ENCODE assay signal across 13 cellular contexts in genomic region chr1:246008256-246008901, GRCh38.
DNase-seq lines count a peak whose midpoint lies in the region; ATAC-seq lines count a peak whose summit lies in the region.
"Had no signal": no experiment of that assay in that cellular context is flagged by ENCODE, and none has a peak within 500 bp of the region (broad histone marks: within the 10 kb centered on the region; RNA-seq: fewer than 3 reads in every experiment).

No MANE protein-coding gene starts in this region.

- no peaks in the 10 kb centered on the region for H3K27me3 Mint-ChIP-seq in activated CD8-positive, alpha-beta T cell treated with anti-CD3 and anti-CD28 coated beads, Interleukin-2, amount 10 ng/mL, durations not matched to agents 7 days and 5 days (ENCODE audit: low read depth)
- H3K27me3 Mint-ChIP-seq: activated B cell treated with CpG ODN at 0.5 μM for 24 hours had no signal

- CTCF ChIA-PET in activated CD8-positive, alpha-beta T cell treated with anti-CD3 and anti-CD28 coated beads, Interleukin-2, amount 10 ng/mL, durations not matched to agents 7 days and 5 days (lab: Charles Lee): no interaction called here

- no peaks in the 10 kb centered on the region for H3K36me3 Mint-ChIP-seq in activated CD8-positive, alpha-beta T cell treated with anti-CD3 and anti-CD28 coated beads, Interleukin-2, amount 10 ng/mL, durations not matched to agents 7 days and 5 days (ENCODE audit: low read depth)

- H3K4me3 Mint-ChIP-seq in activated CD8-positive, alpha-beta T cell treated with anti-CD3 and anti-CD28 coated beads, Interleukin-2, amount 10 ng/mL, durations not matched to agents 7 days and 5 days: no peak overlapping the region
- H3K4me3 Mint-ChIP-seq: activated B cell treated with CpG ODN at 0.5 μM for 24 hours had no signal

- no peaks in the 10 kb centered on the region for H3K4me1 Mint-ChIP-seq in activated CD8-positive, alpha-beta T cell treated with anti-CD3 and anti-CD28 coated beads, Interleukin-2, amount 10 ng/mL, durations not matched to agents 7 days and 5 days (ENCODE audit: low read depth)
- H3K4me1 Mint-ChIP-seq: activated B cell treated with CpG ODN at 0.5 μM for 24 hours had no signal

- POLR2A ChIA-PET in activated CD8-positive, alpha-beta T cell treated with anti-CD3 and anti-CD28 coated beads, Interleukin-2, amount 10 ng/mL, durations not matched to agents 7 days and 5 days (lab: Charles Lee): no interaction called here

- peak; percentile 39 for DNase-seq in NCI-H2029 (lab: John Stamatoyannopoulos, UW)
- peak in 35 of 58 donors; percentile 6 to 66 (median 27) for DNase-seq in anterior cingulate cortex (lab: John Stamatoyannopoulos, UW)
- peak; percentile 79 for DNase-seq in islet precursor cell
- DNase-seq in putamen (ENCODE audit: low spot score): peak; percentile 32
- DNase-seq in activated CD8-positive, alpha-beta T cell treated with anti-CD3 and anti-CD28 coated beads, Interleukin-2, amount 10 ng/mL, durations not matched to agents 7 days and 5 days: no peak
- no peak for DNase-seq in KBM-7
- DNase-seq: activated B cell treated with CpG ODN at 0.5 μM for 24 hours; activated gamma-delta T cell; aorta; PC-3; stimulated activated CD4-positive, alpha-beta T cell treated with anti-CD3 and anti-CD28 coated beads, Interleukin-15, amount 100 ng/mL, for 24 hours had no signal

- H3K9me3 Mint-ChIP-seq in activated CD8-positive, alpha-beta T cell treated with anti-CD3 and anti-CD28 coated beads, Interleukin-2, amount 10 ng/mL, durations not matched to agents 7 days and 5 days (ENCODE audit: insufficient read depth): no peaks in the 10 kb centered on the region
- H3K9me3 Mint-ChIP-seq: activated B cell treated with CpG ODN at 0.5 μM for 24 hours had no signal

- H3K27ac Mint-ChIP-seq in activated CD8-positive, alpha-beta T cell treated with anti-CD3 and anti-CD28 coated beads, Interleukin-2, amount 10 ng/mL, durations not matched to agents 7 days and 5 days: no peak overlapping the region
- H3K27ac Mint-ChIP-seq: activated B cell treated with CpG ODN at 0.5 μM for 24 hours had no signal

- in situ Hi-C loops in KBM-7 (cut with MboI; ENCODE audit: low pct_unique_long_range_greater_than_20kb, low sequenced_read_pairs): no loop called here

- no peak for ATAC-seq in activated CD8-positive, alpha-beta T cell treated with anti-CD3 and anti-CD28 coated beads, Interleukin-2, amount 10 ng/mL, durations not matched to agents 7 days and 5 days
- no peak for ATAC-seq in HG02973 (IDR thresholded peaks at IDR 0.05; ENCODE audit: unreplicated experiment)
- ATAC-seq: GM12878, PC-3 had no signal

Comparison
In these comparisons a context has a peak if more than half of its experiments do, and no peak if none do; other contexts are left out.
1. DNase-seq: peak in NCI-H2029 (single experiment), anterior cingulate cortex (35 of 58), islet precursor cell (single experiment) and putamen (single experiment); none in activated CD8-positive, alpha-beta T cell treated with anti-CD3 and anti-CD28 coated beads, Interleukin-2, amount 10 ng/mL, durations not matched to agents 7 days and 5 days (single experiment) and KBM-7 (single experiment).